Comparison of ENCODE assay signal across 1 cellular context in the genomic region with DNA sequence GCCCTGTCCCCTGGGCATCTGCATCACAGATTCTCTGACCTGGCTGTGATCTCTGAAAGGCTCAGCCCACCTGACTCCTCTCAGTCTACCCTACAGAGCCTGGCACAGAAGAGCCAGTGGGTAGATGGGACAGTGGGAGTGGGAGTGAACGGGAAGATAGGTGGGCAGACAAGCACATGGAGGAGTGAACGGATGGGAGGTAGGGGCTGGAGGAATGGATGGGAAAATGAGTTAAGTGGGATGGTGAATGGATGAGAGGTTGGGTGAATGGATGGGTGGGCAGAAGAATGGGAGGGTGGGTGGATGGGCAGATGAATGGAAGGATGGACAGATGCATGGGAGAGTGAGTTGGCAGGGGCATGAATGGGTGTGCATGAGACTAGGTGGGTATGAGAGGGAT.
TF ChIP-seq lines count a peak whose summit lies in the region.

No MANE protein-coding gene starts in this region.

TF ChIP-seq in IMR-90, 13 proteins besides CTCF, POLR2A, EP300 and RAD21:
- no peak for TF ChIP-seq MXI1 (IDR thresholded peaks at IDR 0.05; ENCODE audit: borderline replicate concordance, low read depth, low read length)
- TF ChIP-seq FOS (IDR thresholded peaks at IDR 0.05; ENCODE audit: low read depth, low read length): no peak
- no peak for TF ChIP-seq RCOR1 (IDR thresholded peaks at IDR 0.05; ENCODE audit: insufficient replicate concordance, low read length)
- TF ChIP-seq NFE2L2 (IDR thresholded peaks at IDR 0.05; ENCODE audit: low read depth, low read length): no peak
- TF ChIP-seq CEBPB (IDR thresholded peaks at IDR 0.05; ENCODE audit: low read depth, low read length): no peak
- TF ChIP-seq BHLHE40 (IDR thresholded peaks at IDR 0.05; ENCODE audit: low read depth, low read length): no peak
- TF ChIP-seq CHD1 (IDR thresholded peaks at IDR 0.05; ENCODE audit: low read depth, low read length): no peak
- TF ChIP-seq, protein P1, sequence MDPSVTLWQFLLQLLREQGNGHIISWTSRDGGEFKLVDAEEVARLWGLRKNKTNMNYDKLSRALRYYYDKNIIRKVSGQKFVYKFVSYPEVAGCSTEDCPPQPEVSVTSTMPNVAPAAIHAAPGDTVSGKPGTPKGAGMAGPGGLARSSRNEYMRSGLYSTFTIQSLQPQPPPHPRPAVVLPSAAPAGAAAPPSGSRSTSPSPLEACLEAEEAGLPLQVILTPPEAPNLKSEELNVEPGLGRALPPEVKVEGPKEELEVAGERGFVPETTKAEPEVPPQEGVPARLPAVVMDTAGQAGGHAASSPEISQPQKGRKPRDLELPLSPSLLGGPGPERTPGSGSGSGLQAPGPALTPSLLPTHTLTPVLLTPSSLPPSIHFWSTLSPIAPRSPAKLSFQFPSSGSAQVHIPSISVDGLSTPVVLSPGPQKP (IDR thresholded peaks at IDR 0.05; ENCODE audit: borderline replicate concordance, low read depth, low read length): no peak
- no peak for TF ChIP-seq USF2 (IDR thresholded peaks at IDR 0.05; ENCODE audit: low read depth, low read length)
- TF ChIP-seq MAFK (IDR thresholded peaks at IDR 0.05; ENCODE audit: low read depth, low read length): no peak
- no peak for TF ChIP-seq SMC3 (IDR thresholded peaks at IDR 0.05; ENCODE audit: low read depth, low read length)
- no peak for TF ChIP-seq MAZ (IDR thresholded peaks at IDR 0.05; ENCODE audit: borderline replicate concordance, low read depth, low read length)
- TF ChIP-seq RFX5 (IDR thresholded peaks at IDR 0.05; ENCODE audit: low read depth, low read length): no peak
